Comparison of ENCODE assay signal across 19 cellular contexts in the genomic region with DNA sequence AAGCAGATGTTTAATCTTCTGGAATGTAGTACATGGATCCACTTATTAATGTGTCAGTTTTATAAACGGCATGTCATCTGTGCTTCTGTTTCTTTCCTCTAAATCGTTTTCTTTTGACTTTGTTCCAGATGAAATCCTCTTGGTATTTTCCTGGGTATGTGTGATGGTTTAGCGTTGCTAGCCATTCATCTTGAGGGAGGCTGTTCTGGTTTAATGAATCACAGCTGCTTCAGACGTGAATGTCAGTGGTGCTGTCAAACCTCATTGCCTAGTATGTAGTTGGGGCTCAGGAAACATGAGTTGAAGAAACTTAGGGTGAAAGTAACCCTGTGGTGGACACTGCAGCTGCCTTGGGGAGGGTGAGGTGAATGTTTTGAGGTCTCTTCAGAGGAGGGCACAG. TPM values are rescaled to one million over a fixed set of nuclear protein-coding genes. Genes with fewer than 3 reads are reported as not detected.
A peak's percentile ranks its signal among the peaks of the same experiment; 100 is the strongest.
DNase-seq lines count a peak whose midpoint lies in the region; ATAC-seq and TF ChIP-seq lines count a peak whose summit lies in the region.
"Had no signal": no experiment of that assay in that cellular context is flagged by ENCODE, and none has a peak within 500 bp of the region (broad histone marks: within the 10 kb centered on the region; RNA-seq: fewer than 3 reads in every experiment).

No MANE protein-coding gene starts in this region.

- no peak overlapping the region for H3K27ac Mint-ChIP-seq in naive thymus-derived CD8-positive, alpha-beta T cell
- H3K27ac Mint-ChIP-seq: CD14-positive monocyte had no signal

- H3K27me3 Mint-ChIP-seq in naive thymus-derived CD8-positive, alpha-beta T cell: peaks cover 2 to 16% (median 10%) of the 10 kb centered on the region in 5 donors

- no peak for TF ChIP-seq CTCF in AG09309 (IDR thresholded peaks at IDR 0.05; ENCODE audit: control insufficient read depth, insufficient read depth, low read depth, low read length, missing control alignments)

- no peaks in the 10 kb centered on the region for H3K4me1 Mint-ChIP-seq in naive thymus-derived CD8-positive, alpha-beta T cell
- H3K4me1 Mint-ChIP-seq: CD14-positive monocyte had no signal

- no peaks in the 10 kb centered on the region for H3K36me3 Mint-ChIP-seq in naive thymus-derived CD8-positive, alpha-beta T cell
- H3K36me3 Mint-ChIP-seq: CD14-positive monocyte had no signal

- DNase-seq in AG09309 (ENCODE audit: low read depth) (peak; percentile 21), M059J (ENCODE audit: low read depth) (peak; percentile 10), dedifferentiated amniotic fluid mesenchymal stem cell (ENCODE audit: extremely low spot score) (peak; percentile 47), iris pigment epithelial cell (ENCODE audit: low read depth) (peak; percentile 33), NCI-H774 (lab: John Stamatoyannopoulos, UW) (no peak), cardiac septum (ENCODE audit: low spot score) (no peak)
- DNase-seq in naive thymus-derived CD8-positive, alpha-beta T cell: no peak
- DNase-seq: 8988T, AML-193, DMS 273 treated with DMSO at 0.1 percent for 48 hours, GOT3, NCI-H1417 treated with DMSO at 0.1 percent for 48 hours, NCI-H1930, NCI-H2171 treated with DMSO at 0.1 percent for 48 hours, NCI-H748 treated with DMSO at 0.1 percent for 48 hours, PC-3 had no signal

- no peak overlapping the region for H3K4me3 Mint-ChIP-seq in naive thymus-derived CD8-positive, alpha-beta T cell
- H3K4me3 Mint-ChIP-seq: CD14-positive monocyte had no signal

- no peak overlapping the region for H3K4me3 ChIP-seq in AG09309 (ENCODE audit: control insufficient read depth, low read depth, low read length)
- H3K4me3 ChIP-seq: SJSA1 had no signal

- H3K9me3 Mint-ChIP-seq in naive thymus-derived CD8-positive, alpha-beta T cell: peaks cover 0 to 9% (median 0%) of the 10 kb centered on the region in 9 donors

- ATAC-seq in naive thymus-derived CD8-positive, alpha-beta T cell: no peak
- ATAC-seq in HG03457 (IDR thresholded peaks at IDR 0.05; ENCODE audit: unreplicated experiment): no peak
- ATAC-seq: PC-3 had no signal

- intact Hi-C loops in cardiac septum (cut with DNase I): no loop called here

- POLR2A ChIA-PET in naive thymus-derived CD8-positive, alpha-beta T cell (lab: Charles Lee): no interaction called here

RNA-seq across cellular contexts. Expression of a gene that starts 33.2 kb away (rescaled TPM):
- 4.3 and 5.9 TPM in 2 replicates for total RNA-seq in M059J (2014; rRNA removed; shearing (Covaris generic))
- total RNA-seq in naive thymus-derived CD8-positive, alpha-beta T cell: not detected
- polyA plus RNA-seq in naive thymus-derived CD8-positive, alpha-beta T cell: not detected
- total RNA-seq in cardiac septum: 10.3 TPM
- total RNA-seq: SJSA1 had no signal
- polyA plus RNA-seq: CD14-positive monocyte had no signal

Comparison
In these comparisons a context has a peak if more than half of its experiments do, and no peak if none do; other contexts are left out.
1. DNase-seq: peak in AG09309 (single experiment), M059J (single experiment), dedifferentiated amniotic fluid mesenchymal stem cell (single experiment) and iris pigment epithelial cell (single experiment); none in naive thymus-derived CD8-positive, alpha-beta T cell (0 of 10), NCI-H774 (single experiment) and cardiac septum (single experiment).